In genomic region chr1:48493031-48493430, GRCh38 we compare ENCODE assay signal across 18 cellular contexts.
"Had no signal": no experiment of that assay in that cellular context is flagged by ENCODE, and none has a peak within 500 bp of the region (broad histone marks: within the 10 kb centered on the region; RNA-seq: fewer than 3 reads in every experiment).

No MANE protein-coding gene starts in this region.

- H3K4me3 Mint-ChIP-seq: activated T-helper 1 cell treated with anti-CD3 and anti-CD28 coated beads, Interleukin-12 subunit alpha, Interleukin-12 subunit beta, Interleukin-2, Interleukin-4 antibody, amounts not matched to agents 30 ng/mL and 10 ng/mL and 1 ng/mL, durations not matched to agents 14 hours and 24 hours and 36 hours; endodermal cell; immature natural killer cell; mesothelial cell of epicardium; nephron progenitor cell; stimulated activated naive B cell treated with anti-CD40 and anti-IgM and Interleukin-4, amounts not matched to agents 10 μg/mL and 1 μg/mL and 100 μg/mL, for 72 hours had no signal

- DNase-seq: activated CD4-positive, alpha-beta T cell treated with anti-CD3 and anti-CD28 coated beads, Interleukin-2, amount 50 U/mL, for 48 hours; activated gamma-delta T cell treated with Interleukin-2 at 50 U/mL for 16 hours; endodermal cell; erythroblast; gastrocnemius medialis; immature natural killer cell; lower lobe of right lung; nephron progenitor cell; sigmoid colon; stimulated activated naive B cell treated with anti-CD40 and anti-IgM and Interleukin-4, amounts not matched to agents 10 μg/mL and 1 μg/mL and 100 μg/mL, for 72 hours; SW 1271; uterus had no signal

- H3K27ac Mint-ChIP-seq: activated naive CD4-positive, alpha-beta T cell treated with anti-CD3 and anti-CD28 coated beads, Interleukin-2, amount 50 U/mL, for 72 hours; activated T-helper 1 cell treated with anti-CD3 and anti-CD28 coated beads, Interleukin-12 subunit alpha, Interleukin-12 subunit beta, Interleukin-2, Interleukin-4 antibody, amounts not matched to agents 30 ng/mL and 10 ng/mL and 1 ng/mL, durations not matched to agents 14 hours and 24 hours and 36 hours; endodermal cell; immature natural killer cell; mesothelial cell of epicardium; nephron progenitor cell; stimulated activated naive B cell treated with anti-CD40 and anti-IgM and Interleukin-4, amounts not matched to agents 10 μg/mL and 1 μg/mL and 100 μg/mL, for 72 hours had no signal

- H3K9me3 ChIP-seq: adrenal gland, gastrocnemius medialis, heart right ventricle, lower lobe of right lung, sigmoid colon, thyroid gland, uterus had no signal

- ATAC-seq: activated naive CD4-positive, alpha-beta T cell treated with anti-CD3 and anti-CD28 coated beads, Interleukin-2, amount 50 U/mL, for 72 hours; gastrocnemius medialis; lower lobe of right lung; stimulated activated naive B cell treated with anti-CD40 and anti-IgM and Interleukin-4, amounts not matched to agents 10 μg/mL and 1 μg/mL and 100 μg/mL, for 72 hours had no signal

- H3K36me3 Mint-ChIP-seq: activated naive CD4-positive, alpha-beta T cell treated with anti-CD3 and anti-CD28 coated beads, Interleukin-2, amount 50 U/mL, for 72 hours; immature natural killer cell; mesothelial cell of epicardium; stimulated activated naive B cell treated with anti-CD40 and anti-IgM and Interleukin-4, amounts not matched to agents 10 μg/mL and 1 μg/mL and 100 μg/mL, for 72 hours had no signal

- H3K4me3 ChIP-seq: adrenal gland, gastrocnemius medialis, heart right ventricle, lower lobe of right lung, sigmoid colon, thyroid gland, uterus had no signal

- H3K27ac ChIP-seq: gastrocnemius medialis, heart right ventricle, lower lobe of right lung, uterus had no signal

- H3K4me1 ChIP-seq: gastrocnemius medialis, uterus had no signal

- H3K36me3 ChIP-seq: adrenal gland, gastrocnemius medialis, heart right ventricle, lower lobe of right lung, sigmoid colon, thyroid gland, uterus had no signal

- H3K27me3 ChIP-seq: adrenal gland, gastrocnemius medialis, heart right ventricle, sigmoid colon, thyroid gland, uterus had no signal
